Comparison of ENCODE assay signal across 9 cellular contexts in genomic region chr6:152635949-152636674, GRCh38. TPM values are rescaled to one million over a fixed set of nuclear protein-coding genes. Genes with fewer than 3 reads are reported as not detected.
DNase-seq lines count a peak whose midpoint lies in the region; ATAC-seq lines count a peak whose summit lies in the region.
"Had no signal": no experiment of that assay in that cellular context is flagged by ENCODE, and none has a peak within 500 bp of the region (broad histone marks: within the 10 kb centered on the region; RNA-seq: fewer than 3 reads in every experiment).

No MANE protein-coding gene starts in this region.

- H3K27ac ChIP-seq in HUES6 (ENCODE audit: low read depth, low read length), result no peak overlapping the region
- H3K27ac ChIP-seq: 22Rv1 had no signal

- peaks cover 27% of the 10 kb centered on the region for H3K4me1 Mint-ChIP-seq in stimulated activated effector memory CD8-positive, alpha-beta T cell treated with anti-CD3 and anti-CD28 coated beads, Interleukin-12 subunit alpha, Interleukin-12 subunit beta, amount 100 ng/mL, for 72 hours

- H3K9me3 ChIP-seq in HUES6 (ENCODE audit: control insufficient read depth, insufficient read depth, low read depth, low read length), result no peaks in the 10 kb centered on the region

- H3K36me3 ChIP-seq in HUES6 (ENCODE audit: control insufficient read depth, insufficient read depth, low read length), result no peaks in the 10 kb centered on the region

- H3K9ac ChIP-seq in HUES6 (ENCODE audit: low read length), result peak overlapping the region; percentile 10

- no peaks in the 10 kb centered on the region for H3K4me1 ChIP-seq in HUES6 (ENCODE audit: control insufficient read depth, insufficient read depth, low read length)

- no peaks in the 10 kb centered on the region for H3K9me3 Mint-ChIP-seq in stimulated activated effector memory CD8-positive, alpha-beta T cell treated with anti-CD3 and anti-CD28 coated beads, Interleukin-12 subunit alpha, Interleukin-12 subunit beta, amount 100 ng/mL, for 72 hours

- peak; percentile 55 for ATAC-seq in stimulated activated effector memory CD8-positive, alpha-beta T cell treated with anti-CD3 and anti-CD28 coated beads, Interleukin-12 subunit alpha, Interleukin-12 subunit beta, amount 100 ng/mL, for 72 hours
- ATAC-seq in GM18873 (IDR thresholded peaks at IDR 0.05; ENCODE audit: low FRiP score, unreplicated experiment) (no peak), GM21825 (IDR thresholded peaks at IDR 0.05; ENCODE audit: unreplicated experiment) (no peak)

- peaks cover 53% of the 10 kb centered on the region for H3K27me3 ChIP-seq in HUES6 (ENCODE audit: control insufficient read depth, insufficient read depth, low read length)

- H3K36me3 Mint-ChIP-seq in stimulated activated effector memory CD8-positive, alpha-beta T cell treated with anti-CD3 and anti-CD28 coated beads, Interleukin-12 subunit alpha, Interleukin-12 subunit beta, amount 100 ng/mL, for 72 hours, result no peaks in the 10 kb centered on the region

- peak overlapping the region; percentile 67 for H3K4me3 ChIP-seq in HUES6 (ENCODE audit: low read depth, low read length)

- DNase-seq in DMS 273 (lab: John Stamatoyannopoulos, UW; ENCODE audit: unreplicated experiment) (peak; percentile 11), DMS 273 treated with DMSO at 0.1 percent for 48 hours (lab: John Stamatoyannopoulos, UW) (no peak), cerebellum (ENCODE audit: low spot score) (peak; percentile 89), kidney glomerular epithelial cell (lab: John Stamatoyannopoulos, UW) (peak; percentile 16)
- DNase-seq in stimulated activated effector memory CD8-positive, alpha-beta T cell treated with anti-CD3 and anti-CD28 coated beads, Interleukin-12 subunit alpha, Interleukin-12 subunit beta, amount 100 ng/mL, for 72 hours (ENCODE audit: low spot score in 2 of 2), result no peak

- peak overlapping the region; percentile 80 for H3K27ac Mint-ChIP-seq in stimulated activated effector memory CD8-positive, alpha-beta T cell treated with anti-CD3 and anti-CD28 coated beads, Interleukin-12 subunit alpha, Interleukin-12 subunit beta, amount 100 ng/mL, for 72 hours

- H3K4me3 Mint-ChIP-seq in stimulated activated effector memory CD8-positive, alpha-beta T cell treated with anti-CD3 and anti-CD28 coated beads, Interleukin-12 subunit alpha, Interleukin-12 subunit beta, amount 100 ng/mL, for 72 hours, result peak overlapping the region; percentile 85

RNA-seq across cellular contexts. Expression of gene SYNE1, which starts 1.1 kb away (rescaled TPM):
- total RNA-seq in cerebellum, result 165 TPM

Comparison
In these comparisons a context has a peak if more than half of its experiments do, and no peak if none do; other contexts are left out.
1. DNase-seq: peak in DMS 273 (single experiment), cerebellum (single experiment) and kidney glomerular epithelial cell (single experiment); none in DMS 273 treated with DMSO at 0.1 percent for 48 hours (single experiment) and stimulated activated effector memory CD8-positive, alpha-beta T cell treated with anti-CD3 and anti-CD28 coated beads, Interleukin-12 subunit alpha, Interleukin-12 subunit beta, amount 100 ng/mL, for 72 hours (0 of 2).